In the genomic region with DNA sequence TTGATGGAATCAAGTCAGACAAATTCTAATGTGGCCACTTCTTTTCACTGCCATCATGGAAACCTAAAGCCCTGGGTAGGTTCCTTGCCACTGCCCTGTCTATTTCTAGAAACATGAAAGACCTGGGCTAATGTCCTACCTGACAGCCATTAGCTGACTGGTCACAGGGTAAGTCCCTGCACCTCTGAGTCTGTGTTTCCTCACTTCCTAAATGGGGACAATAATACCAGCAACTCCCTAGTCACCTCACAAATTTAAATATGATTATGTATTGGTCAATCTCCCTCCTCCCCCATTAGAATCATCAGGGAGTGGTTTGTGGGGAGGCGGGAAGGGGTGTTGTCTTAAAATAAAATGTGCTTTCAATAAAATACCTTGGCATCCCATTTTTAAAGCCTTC, we compare ENCODE assay signal across 16 cellular contexts. TPM values are rescaled to one million over a fixed set of nuclear protein-coding genes. Genes with fewer than 3 reads are reported as not detected.
DNase-seq lines count a peak whose midpoint lies in the region; ATAC-seq and TF ChIP-seq lines count a peak whose summit lies in the region.
"Had no signal": no experiment of that assay in that cellular context is flagged by ENCODE, and none has a peak within 500 bp of the region (broad histone marks: within the 10 kb centered on the region; RNA-seq: fewer than 3 reads in every experiment).

No MANE protein-coding gene starts in this region.

- DNase-seq in left ventricle myocardium inferior (no peak), left cardiac atrium (no peak), epithelial cell of esophagus (ENCODE audit: low read depth) (peak; percentile 17), thoracic aorta (ENCODE audit: low spot score) (no peak), Kasumi-1 (lab: John Stamatoyannopoulos, UW) (no peak)
- DNase-seq in activated effector memory CD4-positive, alpha-beta T cell treated with anti-CD3 and anti-CD28 coated beads, Interleukin-2, amount 50 U/mL, for 16 hours: no peak
- DNase-seq: activated CD4-positive, CD25-positive, alpha-beta regulatory T cell treated with anti-CD3 and anti-CD28 coated beads, Interleukin-2, amount 50 U/mL, for 72 hours; activated CD8-positive, alpha-beta memory T cell treated with anti-CD3 and anti-CD28 coated beads, Interleukin-2, amount 50 U/mL, for 4 hours; left lung; NCI-H1092; NCI-H748 treated with DMSO at 0.1 percent for 48 hours had no signal

- H4K20me1 ChIP-seq in OCI-LY1 (ENCODE audit: insufficient read depth, low read length): no peaks in the 10 kb centered on the region

- intact Hi-C loops in left ventricle myocardium inferior (cut with micrococcal nuclease): no loop called here
- intact Hi-C loops in left cardiac atrium (cut with DNase I): no loop called here

- H2AFZ ChIP-seq in OCI-LY1 (ENCODE audit: low read length): no peak overlapping the region
- H2AFZ ChIP-seq: parathyroid adenoma had no signal

- H3K4me2 ChIP-seq in OCI-LY1 (ENCODE audit: low read length): peak overlapping the region; percentile 89

- H3K9me2 ChIP-seq in OCI-LY1 (ENCODE audit: low read depth, low read length): no peaks in the 10 kb centered on the region

- 0 out of 2 replicates have a peak, but pooled peaks cover 3% of the 10 kb centered on the region for H3F3A ChIP-seq in OCI-LY1 (ENCODE audit: insufficient read depth, low read length)

- no peak overlapping the region; the same call in 1 of the 2 replicates for H3K9ac ChIP-seq in OCI-LY1 (ENCODE audit: low read length)
- H3K9ac ChIP-seq: parathyroid adenoma had no signal

- H3K27ac ChIP-seq in left ventricle myocardium inferior (replicated peaks) (no peak overlapping the region), OCI-LY1 (ENCODE audit: low read depth, low read length, poor library complexity, severe bottlenecking) (no peak overlapping the region), thoracic aorta (no peak overlapping the region)
- H3K27ac ChIP-seq: parathyroid adenoma had no signal

- peaks cover 15% of the 10 kb centered on the region for H3K36me3 ChIP-seq in left ventricle myocardium inferior
- peaks cover 22% of the 10 kb centered on the region for H3K36me3 ChIP-seq in OCI-LY1 (ENCODE audit: insufficient read depth, low read length)
- no peaks in the 10 kb centered on the region for H3K36me3 ChIP-seq in thoracic aorta

- H3K4me3 ChIP-seq in left ventricle myocardium inferior (peak overlapping the region; percentile 71), OCI-LY1 (ENCODE audit: low read depth, low read length, poor library complexity, severe bottlenecking) (no peak overlapping the region), epithelial cell of esophagus (ENCODE audit: low read length) (no peak overlapping the region), thoracic aorta (peak overlapping the region; percentile 2)

- no peaks in the 10 kb centered on the region for H3K9me3 ChIP-seq in left ventricle myocardium inferior (replicated peaks)
- no peaks in the 10 kb centered on the region for H3K9me3 ChIP-seq in OCI-LY1 (ENCODE audit: low read length)
- H3K9me3 ChIP-seq in thoracic aorta: no peaks in the 10 kb centered on the region
- H3K9me3 ChIP-seq: left lung had no signal

- H3K27me3 ChIP-seq in left ventricle myocardium inferior (ENCODE audit: low read depth): no peaks in the 10 kb centered on the region
- no peaks in the 10 kb centered on the region for H3K27me3 ChIP-seq in OCI-LY1 (ENCODE audit: insufficient read depth, low read length)
- no peaks in the 10 kb centered on the region for H3K27me3 ChIP-seq in thoracic aorta (replicated peaks; ENCODE audit: insufficient read depth)
- H3K27me3 ChIP-seq: left lung had no signal

- no peak for TF ChIP-seq CTCF in left ventricle myocardium inferior (IDR thresholded peaks at IDR 0.05; ENCODE audit: borderline replicate concordance)
- no peak for TF ChIP-seq CTCF in OCI-LY1 (IDR thresholded peaks at IDR 0.05; ENCODE audit: low read length)
- no peak for TF ChIP-seq CTCF in epithelial cell of esophagus (IDR thresholded peaks at IDR 0.05; ENCODE audit: insufficient read depth, low read depth, low read length, missing control alignments)
- no peak for TF ChIP-seq CTCF in thoracic aorta (IDR thresholded peaks at IDR 0.05)

- ATAC-seq in left cardiac atrium: no peak
- no peak for ATAC-seq in thoracic aorta (ENCODE audit: insufficient number of reproducible peaks, low FRiP score, low read depth)
- ATAC-seq in GM18511 (IDR thresholded peaks at IDR 0.05; ENCODE audit: unreplicated experiment): no peak
- ATAC-seq: left lung had no signal

- H3K4me1 ChIP-seq in left ventricle myocardium inferior (peaks cover 56% of the 10 kb centered on the region), OCI-LY1 (ENCODE audit: insufficient read depth, low read length, severe bottlenecking) (peaks cover 61% of the 10 kb centered on the region), thoracic aorta (ENCODE audit: control insufficient read depth in 1 of 2, low read depth in 2 of 2) (peaks cover 19 to 53% of the 10 kb centered on the region in 2 donors)

- no peaks in the 10 kb centered on the region for H3K79me2 ChIP-seq in OCI-LY1 (ENCODE audit: insufficient read depth, low read length)
- H3K79me2 ChIP-seq: parathyroid adenoma had no signal

RNA-seq across cellular contexts. Expression of gene CREG1, which starts 2.2 kb away (rescaled TPM):
- total RNA-seq in left ventricle myocardium inferior (81.3 TPM), left cardiac atrium (100 to 1,000 TPM in 1 of 2 donors, 10 to 100 TPM in 1; 92.2 to 106 TPM), thoracic aorta (100 to 1,000 TPM; 187 to 266 TPM)

RNA-seq across cellular contexts. Expression of gene CD247, which starts 33.0 kb away (rescaled TPM):
- total RNA-seq in left ventricle myocardium inferior (0.82 TPM), left cardiac atrium (1 to 10 TPM; 1.1 to 2.0 TPM), thoracic aorta (1 to 10 TPM; 1.6 to 8.5 TPM)
- total RNA-seq: astrocyte, epithelial cell of proximal tubule had no signal

Comparison
In these comparisons a context has a peak if more than half of its experiments do, and no peak if none do; other contexts are left out.
1. H3K4me3 ChIP-seq: peak in left ventricle myocardium inferior (single experiment) and thoracic aorta (single experiment); none in OCI-LY1 (single experiment) and epithelial cell of esophagus (single experiment).